2 cellular contexts compared by ENCODE assay signal in the genomic region with DNA sequence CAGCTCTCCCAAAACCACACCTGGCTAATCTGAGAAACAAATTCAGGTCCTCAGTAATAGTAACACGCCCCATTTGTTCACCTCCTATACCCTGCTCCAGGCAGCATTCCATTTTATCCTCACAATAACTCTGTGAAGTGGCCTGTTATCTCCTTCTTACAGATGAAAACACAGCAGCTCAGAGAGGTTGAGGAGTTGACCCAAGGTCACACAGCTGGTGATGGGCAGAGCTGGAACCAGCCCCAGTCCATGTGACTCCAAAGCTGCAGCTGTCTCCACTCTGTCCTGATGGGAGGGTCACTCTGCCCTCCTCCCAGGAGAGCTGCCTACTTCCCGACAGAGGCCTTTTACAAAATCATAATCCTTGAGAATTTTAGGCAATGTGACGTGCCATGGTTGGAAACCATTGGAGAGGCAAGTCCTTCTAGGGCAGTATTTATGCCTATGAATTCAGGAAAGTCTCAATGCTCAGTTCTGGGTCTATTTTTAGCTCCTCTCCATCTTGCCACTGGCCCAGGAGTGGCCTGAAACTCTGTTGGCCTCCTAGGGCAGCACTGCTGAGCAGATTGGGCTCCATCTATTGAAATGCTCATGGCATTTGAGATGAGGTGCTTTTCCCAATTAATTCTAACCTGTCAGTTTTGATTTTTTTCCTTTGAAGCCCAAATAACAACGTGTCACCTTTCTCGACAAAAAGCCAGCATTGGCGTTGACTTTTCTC.
TF ChIP-seq lines count a peak whose summit lies in the region.

No MANE protein-coding gene starts in this region.

TF ChIP-seq in HepG2, 621 proteins besides CTCF, POLR2A, EP300 and RAD21:
- TF ChIP-seq KLF9 (CRISPR knock-in tag; IDR thresholded peaks at IDR 0.05; ENCODE audit: low read depth): no peak
- TF ChIP-seq NFE2L2 (IDR thresholded peaks at IDR 0.05; ENCODE audit: low read length): no peak
- TF ChIP-seq ZNF768 (CRISPR knock-in tag; IDR thresholded peaks at IDR 0.05): peak; percentile 93

TF ChIP-seq in H1, 55 proteins besides CTCF, POLR2A, EP300 and RAD21:
- no peak for TF ChIP-seq BACH1 (IDR thresholded peaks at IDR 0.05; ENCODE audit: low read length)
- TF ChIP-seq TAF7 (optimal IDR thresholded peaks at IDR 0.05; ENCODE audit: borderline replicate concordance, low read depth, low read length): no peak
- peak; percentile 88; the same call in 1 of the 2 replicates for TF ChIP-seq KDM1A (IDR thresholded peaks at IDR 0.05; ENCODE audit: borderline replicate concordance, low read length)
- no peak for TF ChIP-seq CBX5 (IDR thresholded peaks at IDR 0.05; ENCODE audit: low read depth, low read length)
- no peak for TF ChIP-seq CTBP2 (IDR thresholded peaks at IDR 0.05; ENCODE audit: borderline replicate concordance, insufficient read depth, insufficient read length, low read length)
- TF ChIP-seq CHD1 (IDR thresholded peaks at IDR 0.05; ENCODE audit: low read depth, low read length): no peak
- TF ChIP-seq SAP30 (IDR thresholded peaks at IDR 0.05; ENCODE audit: insufficient read depth, insufficient replicate concordance, low read length): no peak
- no peak for TF ChIP-seq JUND (IDR thresholded peaks at IDR 0.05; ENCODE audit: low read length)
- TF ChIP-seq TAF1 (IDR thresholded peaks at IDR 0.05; ENCODE audit: low read depth, low read length): no peak
- no peak for TF ChIP-seq GABPA (IDR thresholded peaks at IDR 0.05; ENCODE audit: borderline replicate concordance, insufficient read depth, low read length)
- TF ChIP-seq HDAC2 (IDR thresholded peaks at IDR 0.05; ENCODE audit: borderline replicate concordance in 1 of 2, low read depth in 2 of 2, low read length in 2 of 2): 0 out of 4 replicates have a peak, but pooled peaks of 1 of the 2 experiments have one; percentile 46
- no peak for TF ChIP-seq TBP (IDR thresholded peaks at IDR 0.05; ENCODE audit: low read depth, low read length)
